Comparison of ENCODE assay signal across 1 cellular context in genomic region chr15:66067687-66068086, GRCh38.
A peak's percentile ranks its signal among the peaks of the same experiment; 100 is the strongest.
TF ChIP-seq lines count a peak whose summit lies in the region.

No MANE protein-coding gene starts in this region.

TF ChIP-seq in WTC11, 78 proteins besides CTCF, POLR2A, EP300 and RAD21 (continued from another document):
- TF ChIP-seq, protein P1, sequence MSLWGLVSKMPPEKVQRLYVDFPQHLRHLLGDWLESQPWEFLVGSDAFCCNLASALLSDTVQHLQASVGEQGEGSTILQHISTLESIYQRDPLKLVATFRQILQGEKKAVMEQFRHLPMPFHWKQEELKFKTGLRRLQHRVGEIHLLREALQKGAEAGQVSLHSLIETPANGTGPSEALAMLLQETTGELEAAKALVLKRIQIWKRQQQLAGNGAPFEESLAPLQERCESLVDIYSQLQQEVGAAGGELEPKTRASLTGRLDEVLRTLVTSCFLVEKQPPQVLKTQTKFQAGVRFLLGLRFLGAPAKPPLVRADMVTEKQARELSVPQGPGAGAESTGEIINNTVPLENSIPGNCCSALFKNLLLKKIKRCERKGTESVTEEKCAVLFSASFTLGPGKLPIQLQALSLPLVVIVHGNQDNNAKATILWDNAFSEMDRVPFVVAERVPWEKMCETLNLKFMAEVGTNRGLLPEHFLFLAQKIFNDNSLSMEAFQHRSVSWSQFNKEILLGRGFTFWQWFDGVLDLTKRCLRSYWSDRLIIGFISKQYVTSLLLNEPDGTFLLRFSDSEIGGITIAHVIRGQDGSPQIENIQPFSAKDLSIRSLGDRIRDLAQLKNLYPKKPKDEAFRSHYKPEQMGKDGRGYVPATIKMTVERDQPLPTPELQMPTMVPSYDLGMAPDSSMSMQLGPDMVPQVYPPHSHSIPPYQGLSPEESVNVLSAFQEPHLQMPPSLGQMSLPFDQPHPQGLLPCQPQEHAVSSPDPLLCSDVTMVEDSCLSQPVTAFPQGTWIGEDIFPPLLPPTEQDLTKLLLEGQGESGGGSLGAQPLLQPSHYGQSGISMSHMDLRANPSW (CRISPR knock-in tag; conservative IDR thresholded peaks at IDR 0.05; ENCODE audit: low read depth), result no peak
- TF ChIP-seq, protein P2, sequence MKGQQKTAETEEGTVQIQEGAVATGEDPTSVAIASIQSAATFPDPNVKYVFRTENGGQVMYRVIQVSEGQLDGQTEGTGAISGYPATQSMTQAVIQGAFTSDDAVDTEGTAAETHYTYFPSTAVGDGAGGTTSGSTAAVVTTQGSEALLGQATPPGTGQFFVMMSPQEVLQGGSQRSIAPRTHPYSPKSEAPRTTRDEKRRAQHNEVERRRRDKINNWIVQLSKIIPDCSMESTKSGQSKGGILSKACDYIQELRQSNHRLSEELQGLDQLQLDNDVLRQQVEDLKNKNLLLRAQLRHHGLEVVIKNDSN (CRISPR knock-in tag; IDR thresholded peaks at IDR 0.05), result peak; percentile 63; the same call in 1 of the 2 replicates
- TF ChIP-seq ZNF396 (CRISPR knock-in tag; IDR thresholded peaks at IDR 0.05; ENCODE audit: borderline replicate concordance) (no peak), CREM (CRISPR knock-in tag; IDR thresholded peaks at IDR 0.05) (no peak), HMGA2 (CRISPR knock-in tag; IDR thresholded peaks at IDR 0.05) (no peak), KAT7 (CRISPR knock-in tag; IDR thresholded peaks at IDR 0.05; ENCODE audit: borderline replicate concordance) (no peak), CDX4 (CRISPR knock-in tag; IDR thresholded peaks at IDR 0.05; ENCODE audit: borderline replicate concordance) (no peak), TEAD1 (CRISPR knock-in tag; IDR thresholded peaks at IDR 0.05) (peak; percentile 85; the same call in 1 of the 2 replicates), ELF4 (CRISPR knock-in tag; IDR thresholded peaks at IDR 0.05; ENCODE audit: low read depth) (no peak), ESRRA (CRISPR knock-in tag; IDR thresholded peaks at IDR 0.05; ENCODE audit: borderline replicate concordance) (no peak), NR1H2 (CRISPR knock-in tag; IDR thresholded peaks at IDR 0.05) (no peak), GTF2I (CRISPR knock-in tag; conservative IDR thresholded peaks at IDR 0.05) (peak; percentile 51; the same call in 1 of the 2 replicates), ZNF263 (CRISPR knock-in tag; IDR thresholded peaks at IDR 0.05; ENCODE audit: low read depth) (no peak), CBFB (CRISPR knock-in tag; IDR thresholded peaks at IDR 0.05; ENCODE audit: low read depth) (no peak), TEAD4 (CRISPR knock-in tag; IDR thresholded peaks at IDR 0.05) (no peak), FOXK1 (CRISPR knock-in tag; IDR thresholded peaks at IDR 0.05) (peak; percentile 37; the same call in 1 of the 2 replicates), NFATC4 (CRISPR knock-in tag; IDR thresholded peaks at IDR 0.05) (no peak), ZNF281 (CRISPR knock-in tag; IDR thresholded peaks at IDR 0.05) (no peak), ZBTB43 (CRISPR knock-in tag; IDR thresholded peaks at IDR 0.05) (no peak), SOX15 (CRISPR knock-in tag; IDR thresholded peaks at IDR 0.05) (no peak), ZNF317 (CRISPR knock-in tag; IDR thresholded peaks at IDR 0.05; ENCODE audit: borderline replicate concordance, low read depth) (no peak), ZSCAN18 (CRISPR knock-in tag; IDR thresholded peaks at IDR 0.05) (no peak), ZNF425 (CRISPR knock-in tag; conservative IDR thresholded peaks at IDR 0.05) (no peak), EMX1 (CRISPR knock-in tag; IDR thresholded peaks at IDR 0.05) (no peak), ZBTB21 (CRISPR knock-in tag; IDR thresholded peaks at IDR 0.05; ENCODE audit: borderline replicate concordance) (0 out of 2 replicates have a peak, but pooled peaks have one; percentile 51), ZNF138 (CRISPR knock-in tag; conservative IDR thresholded peaks at IDR 0.05) (no peak)
- TF ChIP-seq, protein P3, sequence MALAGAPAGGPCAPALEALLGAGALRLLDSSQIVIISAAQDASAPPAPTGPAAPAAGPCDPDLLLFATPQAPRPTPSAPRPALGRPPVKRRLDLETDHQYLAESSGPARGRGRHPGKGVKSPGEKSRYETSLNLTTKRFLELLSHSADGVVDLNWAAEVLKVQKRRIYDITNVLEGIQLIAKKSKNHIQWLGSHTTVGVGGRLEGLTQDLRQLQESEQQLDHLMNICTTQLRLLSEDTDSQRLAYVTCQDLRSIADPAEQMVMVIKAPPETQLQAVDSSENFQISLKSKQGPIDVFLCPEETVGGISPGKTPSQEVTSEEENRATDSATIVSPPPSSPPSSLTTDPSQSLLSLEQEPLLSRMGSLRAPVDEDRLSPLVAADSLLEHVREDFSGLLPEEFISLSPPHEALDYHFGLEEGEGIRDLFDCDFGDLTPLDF (CRISPR knock-in tag; IDR thresholded peaks at IDR 0.05), result no peak
- TF ChIP-seq, protein P4, sequence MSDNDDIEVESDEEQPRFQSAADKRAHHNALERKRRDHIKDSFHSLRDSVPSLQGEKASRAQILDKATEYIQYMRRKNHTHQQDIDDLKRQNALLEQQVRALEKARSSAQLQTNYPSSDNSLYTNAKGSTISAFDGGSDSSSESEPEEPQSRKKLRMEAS (CRISPR knock-in tag; IDR thresholded peaks at IDR 0.05), result peak; percentile 86
TF ChIP-seq in WTC11: peak in this region for 8.
